20 cellular contexts compared by ENCODE assay signal in the genomic region with DNA sequence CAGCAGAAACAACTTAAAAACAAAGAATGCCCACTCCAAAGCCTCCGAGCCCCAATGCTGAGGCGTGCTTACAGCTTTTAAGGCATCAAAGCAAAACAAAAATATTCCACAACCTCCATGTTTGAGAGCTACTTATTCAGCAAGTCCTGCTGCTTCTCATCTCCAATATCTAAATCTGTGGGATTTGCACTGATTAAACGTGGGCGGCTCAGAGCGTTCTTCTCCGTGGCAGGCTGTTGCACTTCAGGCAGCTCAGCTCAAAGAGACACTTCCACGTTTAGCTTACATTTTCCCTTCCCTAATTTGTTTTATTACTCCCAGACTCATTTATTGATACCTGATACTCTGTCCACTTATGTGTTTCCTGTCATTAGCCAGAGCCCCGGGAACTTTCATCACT.
DNase-seq lines count a peak whose midpoint lies in the region; ATAC-seq and TF ChIP-seq lines count a peak whose summit lies in the region.
"Had no signal": no experiment of that assay in that cellular context is flagged by ENCODE, and none has a peak within 500 bp of the region (broad histone marks: within the 10 kb centered on the region; RNA-seq: fewer than 3 reads in every experiment).

No MANE protein-coding gene starts in this region.

- H3K4me1 ChIP-seq in hepatocyte (ENCODE audit: insufficient read depth): no peaks in the 10 kb centered on the region
- H3K4me1 ChIP-seq: prostate gland, uterus had no signal

- H3K79me2 ChIP-seq in hepatocyte: no peaks in the 10 kb centered on the region

- ATAC-seq in Right ventricle myocardium inferior (no peak), Right ventricle myocardium superior (ENCODE audit: poor library complexity) (no peak), HG02763 (IDR thresholded peaks at IDR 0.05; ENCODE audit: unreplicated experiment) (no peak)
- ATAC-seq: heart left ventricle; left lobe of liver; naive thymus-derived CD8-positive, alpha-beta T cell; stimulated activated effector memory CD8-positive, alpha-beta T cell treated with anti-CD3 and anti-CD28 coated beads, Interleukin-12 subunit alpha, Interleukin-12 subunit beta, amount 100 ng/mL, for 72 hours had no signal

- no peak overlapping the region for H2AFZ ChIP-seq in hepatocyte

- no peaks in the 10 kb centered on the region for H3K9me2 ChIP-seq in hepatocyte (replicated peaks; ENCODE audit: insufficient read depth)

- no peaks in the 10 kb centered on the region for H4K20me1 ChIP-seq in hepatocyte (ENCODE audit: insufficient read depth, poor library complexity, severe bottlenecking)

- 24% methylated on average over 8 of the region's 8 CpGs for WGBS in hepatocyte (ENCODE audit: low lambda C conversion rate, missing lambda C conversion rate)

- H3K4me3 ChIP-seq in hepatocyte: no peak overlapping the region
- H3K4me3 ChIP-seq: dorsolateral prefrontal cortex, heart left ventricle, prostate gland, uterus had no signal

- DNase-seq in Right ventricle myocardium inferior (ENCODE audit: missing footprints) (peak; percentile 17), Right ventricle myocardium superior (no peak), NCI-H524 treated with DMSO at 0.1 percent for 48 hours (lab: John Stamatoyannopoulos, UW) (peak; percentile 52), hepatocyte (ENCODE audit: low spot score) (no peak), GDM1 (lab: John Stamatoyannopoulos, UW) (no peak), anterior cingulate cortex (lab: John Stamatoyannopoulos, UW) (no peak), NOMO-1 treated with dmso at 0.1 percent for 144 hours (lab: John Stamatoyannopoulos, UW; ENCODE audit: unreplicated experiment) (no peak)
- DNase-seq: dorsolateral prefrontal cortex; HCEC 1CT; heart left ventricle; naive thymus-derived CD8-positive, alpha-beta T cell; NCI-H1694 treated with DMSO at 0.1 percent for 48 hours; NCI-H446; SHP77 treated with DMSO at 0.1 percent for 48 hours; stimulated activated CD4-positive, alpha-beta T cell treated with anti-CD3 and anti-CD28 coated beads, Interleukin-2, amount 100 ng/mL, for 24 hours; uterus had no signal

- H3K4me2 ChIP-seq in hepatocyte: peak overlapping the region; percentile 26

- H3K27me3 ChIP-seq in hepatocyte: peaks cover 3% of the 10 kb centered on the region
- H3K27me3 ChIP-seq: uterus had no signal

- no peaks in the 10 kb centered on the region for H3K36me3 ChIP-seq in hepatocyte (replicated peaks; ENCODE audit: insufficient read depth, low read depth)
- H3K36me3 ChIP-seq: heart left ventricle, prostate gland, uterus had no signal

- TF ChIP-seq CTCF in hepatocyte (IDR thresholded peaks at IDR 0.05; ENCODE audit: poor library complexity): no peak

- intact Hi-C loops in Right ventricle myocardium inferior (cut with DNase I) (loop anchor here (10.0 kb wide), 1 partner anchor 124 kb away; no protein-coding TSS in a partner anchor), Right ventricle myocardium superior (cut with DNase I) (no loop called here)

- H3K9me3 ChIP-seq in hepatocyte (ENCODE audit: low read depth): no peaks in the 10 kb centered on the region
- H3K9me3 ChIP-seq: prostate gland, uterus had no signal

- no peak overlapping the region for H3K27ac ChIP-seq in hepatocyte
- H3K27ac ChIP-seq: dorsolateral prefrontal cortex, prostate gland, uterus had no signal

Comparison
In these comparisons a context has a peak if more than half of its experiments do, and no peak if none do; other contexts are left out.
1. DNase-seq: peak in Right ventricle myocardium inferior (single experiment) and NCI-H524 treated with DMSO at 0.1 percent for 48 hours (single experiment); none in Right ventricle myocardium superior (single experiment), hepatocyte (single experiment), GDM1 (single experiment), anterior cingulate cortex (0 of 58) and NOMO-1 treated with dmso at 0.1 percent for 144 hours (single experiment).